1 cellular context compared by ENCODE assay signal in genomic region chr12:70920251-70920851, GRCh38.
TF ChIP-seq lines count a peak whose summit lies in the region.

TSS of gene PTPRR (minus strand) at chr12:70920738. CDS start at chr12:70920390, 348 bp downstream.

TF ChIP-seq in GM23338, 12 proteins besides CTCF, POLR2A, EP300 and RAD21 (continued from another document):
- TF ChIP-seq ZNF462 (CRISPR knock-in tag; IDR thresholded peaks at IDR 0.05) = no peak
